Comparison of ENCODE assay signal across 17 cellular contexts in the genomic region with DNA sequence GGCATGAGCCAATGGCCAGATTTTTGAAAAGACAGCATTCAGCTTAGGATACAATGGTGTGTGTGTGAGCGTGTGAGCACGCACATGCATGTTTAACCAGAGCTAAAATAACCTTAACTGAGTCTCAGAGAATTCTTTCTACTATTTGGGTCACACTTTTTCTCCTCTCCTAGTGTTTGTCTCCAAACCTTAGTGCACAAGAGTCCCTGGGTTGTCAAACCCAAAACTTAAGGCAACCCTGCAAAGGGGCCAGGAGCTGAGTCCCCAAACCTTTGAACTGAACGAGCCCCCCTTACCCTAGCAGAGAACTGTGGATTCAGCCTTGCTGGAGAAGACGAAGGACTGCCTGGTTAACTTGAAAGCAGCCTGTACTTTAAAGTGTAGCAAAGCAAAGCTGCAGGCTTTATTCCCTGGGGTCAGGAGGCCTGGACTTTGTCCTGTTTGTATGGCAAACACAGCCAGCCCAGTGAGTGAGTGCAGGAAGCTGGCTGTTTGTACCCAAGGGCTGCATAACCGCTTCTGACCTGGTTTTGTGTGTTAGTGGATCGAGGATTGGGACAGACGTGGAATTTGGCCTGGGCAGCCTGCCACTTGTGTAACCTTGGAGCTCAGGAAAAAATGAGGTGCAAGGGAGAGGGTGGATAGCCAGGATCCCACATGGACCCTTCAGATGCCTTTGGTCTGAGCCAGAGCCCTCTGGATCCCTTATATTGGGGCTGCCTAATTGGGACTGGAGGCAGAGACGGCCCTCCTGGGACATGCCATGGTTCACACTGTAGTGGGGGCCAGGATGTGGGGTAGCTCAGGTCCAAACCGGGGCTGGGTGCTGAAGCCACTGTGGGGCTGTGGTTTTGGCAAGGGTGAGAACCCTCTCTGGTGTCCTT. TPM values are rescaled to one million over a fixed set of nuclear protein-coding genes. Genes with fewer than 3 reads are reported as not detected.
DNase-seq lines count a peak whose midpoint lies in the region; TF ChIP-seq lines count a peak whose summit lies in the region.
"Had no signal": no experiment of that assay in that cellular context is flagged by ENCODE, and none has a peak within 500 bp of the region (broad histone marks: within the 10 kb centered on the region; RNA-seq: fewer than 3 reads in every experiment).

No MANE protein-coding gene starts in this region.

- H3K27ac ChIP-seq in hepatocyte, result peak overlapping the region; percentile 86
- H3K27ac ChIP-seq in neuronal stem cell (replicated peaks; ENCODE audit: low read length), result no peak overlapping the region
- H3K27ac ChIP-seq: gastrocnemius medialis, neural progenitor cell, SK-N-MC, WERI-Rb-1 had no signal

- no peak overlapping the region for H3K23ac ChIP-seq in neuronal stem cell (ENCODE audit: low read depth, low read length, poor library complexity)

- 26% methylated on average over 9 of the region's 9 CpGs for whole genome bisulfite sequencing in hepatocyte (ENCODE audit: low lambda C conversion rate, missing lambda C conversion rate)
- no CpG with 5 or more reads among the region's 9 CpGs for WGBS in neuronal stem cell (ENCODE audit: extremely low coverage in 2 of 2, insufficient read length in 2 of 2, insufficient replicate concordance in 1 of 2), 2 donors

- H2AK5ac ChIP-seq in neuronal stem cell (ENCODE audit: low read depth, low read length), result peak overlapping the region; percentile 33

- H3K18ac ChIP-seq in neuronal stem cell (ENCODE audit: low read length), result no peak overlapping the region

- H4K20me1 ChIP-seq in hepatocyte (ENCODE audit: insufficient read depth, poor library complexity, severe bottlenecking), result no peaks in the 10 kb centered on the region

- DNase-seq in BE2C, result peak; percentile 52
- peak; percentile 63 for DNase-seq in SK-N-DZ (ENCODE audit: low spot score)
- DNase-seq in hepatocyte (ENCODE audit: low spot score), result peak; percentile 84
- no peak for DNase-seq in neuronal stem cell (ENCODE audit: low spot score)
- DNase-seq in NCI-H1417 (lab: John Stamatoyannopoulos, UW), result no peak
- DNase-seq in MV-4-11 (lab: John Stamatoyannopoulos, UW), result no peak
- no peak for DNase-seq in NCI-H128 (lab: John Stamatoyannopoulos, UW; ENCODE audit: unreplicated experiment)
- DNase-seq in NCI-H1436 treated with DMSO at 0.1 percent for 48 hours (lab: John Stamatoyannopoulos, UW), result no peak
- DNase-seq: activated T-cell treated with anti-CD3 and anti-CD28 coated beads for 4 hours, gastrocnemius medialis, MM.1S, WERI-Rb-1 had no signal

- H3K27me3 ChIP-seq in BE2C (no peaks in the 10 kb centered on the region), hepatocyte (no peaks in the 10 kb centered on the region), neuronal stem cell (ENCODE audit: control insufficient read depth in 3 of 3, insufficient read depth in 3 of 3, low read depth in 1 of 3, low read length in 3 of 3) (peaks cover 0 to 9% (median 0%) of the 10 kb centered on the region in 3 experiments)
- H3K27me3 ChIP-seq: gastrocnemius medialis had no signal

- H3K4ac ChIP-seq in neuronal stem cell (ENCODE audit: low read length), result no peak overlapping the region

- H3K4me2 ChIP-seq in hepatocyte (peak overlapping the region; percentile 70), neuronal stem cell (ENCODE audit: insufficient read depth, low read length, poor library complexity, severe bottlenecking) (no peak overlapping the region)
- H3K4me2 ChIP-seq: neural progenitor cell had no signal

- no peak overlapping the region for H2BK120ac ChIP-seq in neuronal stem cell (ENCODE audit: low read depth, low read length)

- no peak overlapping the region for H2BK12ac ChIP-seq in neuronal stem cell (ENCODE audit: low read length)

- no peaks in the 10 kb centered on the region for H3K9me3 ChIP-seq in BE2C
- H3K9me3 ChIP-seq in hepatocyte (ENCODE audit: low read depth), result no peaks in the 10 kb centered on the region
- no peaks in the 10 kb centered on the region for H3K9me3 ChIP-seq in neuronal stem cell (replicated peaks in 1 of 2; ENCODE audit: control insufficient read depth in 2 of 2, insufficient read depth in 1 of 2, low read depth in 1 of 2, low read length in 2 of 2)
- H3K9me3 ChIP-seq: gastrocnemius medialis had no signal

- H3K9ac ChIP-seq in neuronal stem cell (ENCODE audit: low read depth, low read length, poor library complexity), result peak overlapping the region; percentile 45
- H3K9ac ChIP-seq: neural progenitor cell had no signal

- no peak overlapping the region for H2BK5ac ChIP-seq in neuronal stem cell (ENCODE audit: low read length)

- no peaks in the 10 kb centered on the region for H3K9me2 ChIP-seq in hepatocyte (replicated peaks; ENCODE audit: insufficient read depth)

- H4K8ac ChIP-seq in neuronal stem cell (ENCODE audit: low read depth, low read length), result no peak overlapping the region

- H4K91ac ChIP-seq in neuronal stem cell (ENCODE audit: low read depth, low read length, poor library complexity), result no peak overlapping the region

- no peak overlapping the region for H2BK15ac ChIP-seq in neuronal stem cell (ENCODE audit: low read length)

- H3K4me3 ChIP-seq in BE2C (ENCODE audit: low read depth, low read length) (no peak overlapping the region), hepatocyte (no peak overlapping the region), neuronal stem cell (ENCODE audit: low read length in 2 of 2) (no peak overlapping the region)
- H3K4me3 ChIP-seq: gastrocnemius medialis, neural progenitor cell, SK-N-MC had no signal

- TF ChIP-seq CTCF in BE2C (IDR thresholded peaks at IDR 0.05; ENCODE audit: low read depth, low read length), result no peak
- no peak for TF ChIP-seq CTCF in hepatocyte (IDR thresholded peaks at IDR 0.05; ENCODE audit: poor library complexity)

- no peaks in the 10 kb centered on the region for H3K36me3 ChIP-seq in BE2C
- no peaks in the 10 kb centered on the region for H3K36me3 ChIP-seq in hepatocyte (replicated peaks; ENCODE audit: insufficient read depth, low read depth)
- H3K36me3 ChIP-seq in neuronal stem cell (replicated peaks in 1 of 2; ENCODE audit: control insufficient read depth in 2 of 2, insufficient read depth in 2 of 2, low read length in 2 of 2), result peaks cover 0 to 6% of the 10 kb centered on the region in 2 donors
- H3K36me3 ChIP-seq: gastrocnemius medialis, neural progenitor cell, WERI-Rb-1 had no signal

- H3K79me2 ChIP-seq in hepatocyte, result no peaks in the 10 kb centered on the region

- H3K4me1 ChIP-seq in BE2C (no peaks in the 10 kb centered on the region), hepatocyte (ENCODE audit: insufficient read depth) (peaks cover 40% of the 10 kb centered on the region), neuronal stem cell (ENCODE audit: control insufficient read depth in 2 of 2, insufficient read depth in 1 of 2, low read depth in 1 of 2, low read length in 2 of 2) (peaks cover 4 to 10% of the 10 kb centered on the region in 2 donors)
- H3K4me1 ChIP-seq: neural progenitor cell had no signal

- no peak overlapping the region for H3K14ac ChIP-seq in neuronal stem cell (ENCODE audit: low read length)

- H3K79me1 ChIP-seq in neuronal stem cell (ENCODE audit: low read depth, low read length), result peaks cover 1% of the 10 kb centered on the region

- H2AFZ ChIP-seq in hepatocyte (no peak overlapping the region), neuronal stem cell (ENCODE audit: low read length) (peak overlapping the region; percentile 75)
- H2AFZ ChIP-seq: neural progenitor cell had no signal

RNA-seq across cellular contexts. Expression of a gene that starts 6.4 kb away (rescaled TPM):
- polyA plus RNA-seq in BE2C (2012; ENCODE audit: insufficient read depth, insufficient read length, low read depth), result 77.9 TPM
- 73.9 and 82.3 TPM in 2 replicates for polyA plus RNA-seq in SK-N-DZ (2014; cell fraction: cytosol; rRNA removed)
- polyA plus RNA-seq in SK-N-DZ (2014; cell fraction: nucleus; rRNA removed), result 36.6 and 74.6 TPM in 2 replicates
- 92.9 and 93.6 TPM in 2 replicates for total RNA-seq in hepatocyte
- 96.3 and 106 TPM in 2 replicates for polyA plus RNA-seq in hepatocyte
- polyA plus RNA-seq in neuronal stem cell (2013, experiment 1 of 2), result 76.7 TPM
- polyA plus RNA-seq in neuronal stem cell (2013, experiment 2 of 2), result 81.1 TPM

RNA-seq across cellular contexts. Expression of a gene that starts 12.9 kb away (rescaled TPM):
- not detected for polyA plus RNA-seq in BE2C (2012; ENCODE audit: insufficient read depth, insufficient read length, low read depth)
- 0.65 and 1.4 TPM in 2 replicates for polyA plus RNA-seq in SK-N-DZ (2014; cell fraction: cytosol; rRNA removed)
- 0.18 and 0.28 TPM in 2 replicates for polyA plus RNA-seq in SK-N-DZ (2014; cell fraction: nucleus; rRNA removed)
- 108 and 112 TPM in 2 replicates for total RNA-seq in hepatocyte
- polyA plus RNA-seq in hepatocyte, result 64.1 and 86.9 TPM in 2 replicates
- polyA plus RNA-seq in neuronal stem cell (2013, experiment 1 of 2), result 0.75 TPM
- 0.66 TPM for polyA plus RNA-seq in neuronal stem cell (2013, experiment 2 of 2)
- polyA plus RNA-seq: keratinocyte had no signal

RNA-seq across cellular contexts. Expression of a gene that starts 54.3 kb away (rescaled TPM):
- polyA plus RNA-seq in BE2C (2012; ENCODE audit: insufficient read depth, insufficient read length, low read depth), result not detected
- not detected in 2 replicates for polyA plus RNA-seq in SK-N-DZ (2014; cell fraction: cytosol; rRNA removed)
- polyA plus RNA-seq in SK-N-DZ (2014; cell fraction: nucleus; rRNA removed), result not detected in 2 replicates
- total RNA-seq in hepatocyte, result not detected in 2 replicates
- not detected in 2 replicates for polyA plus RNA-seq in hepatocyte
- not detected for polyA plus RNA-seq in neuronal stem cell (2013, experiment 1 of 2)
- polyA plus RNA-seq in neuronal stem cell (2013, experiment 2 of 2), result not detected
- total RNA-seq: astrocyte, gastrocnemius medialis had no signal
- polyA plus RNA-seq: keratinocyte, thymus had no signal

Comparison
In these comparisons a context has a peak if more than half of its experiments do, and no peak if none do; other contexts are left out.
1. DNase-seq: peak in BE2C (single experiment), SK-N-DZ (single experiment) and hepatocyte (single experiment); none in neuronal stem cell (single experiment), NCI-H1417 (0 of 3), MV-4-11 (single experiment), NCI-H128 (single experiment) and NCI-H1436 treated with DMSO at 0.1 percent for 48 hours (single experiment).